ENCODE assay signal across 2 cellular contexts in the genomic region with DNA sequence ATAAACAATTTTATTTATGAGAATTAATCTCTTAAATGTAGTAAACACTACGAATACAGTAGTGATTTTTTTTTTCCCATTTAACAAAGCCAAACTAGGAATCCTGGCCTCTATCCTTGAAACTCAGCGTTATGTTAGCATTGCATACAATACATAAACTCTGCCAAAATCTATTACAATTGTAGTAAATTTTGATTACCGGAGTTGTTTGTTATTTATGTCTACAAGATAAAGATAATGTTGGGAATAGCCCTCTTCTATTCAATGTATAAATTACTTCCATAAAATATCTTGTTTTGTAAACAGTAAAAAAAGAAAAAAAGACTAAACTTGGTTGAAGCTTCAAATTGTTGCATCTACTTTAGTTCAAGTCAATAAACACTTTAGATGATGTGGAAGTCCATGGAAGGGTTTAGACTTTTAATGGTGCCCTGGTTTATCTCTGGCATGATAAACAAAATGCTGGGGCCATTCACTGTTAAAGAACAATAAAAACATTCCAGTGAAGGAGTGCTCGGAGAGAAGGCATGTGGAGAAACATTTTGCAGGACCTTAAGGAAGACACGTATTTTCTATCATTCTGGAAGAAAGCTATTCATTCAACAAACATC.
TF ChIP-seq lines count a peak whose summit lies in the region.

No MANE protein-coding gene starts in this region.

TF ChIP-seq in HCT116, 20 proteins besides CTCF, POLR2A, EP300 and RAD21:
- TF ChIP-seq EZH2 (IDR thresholded peaks at IDR 0.05) (no peak), JUND (IDR thresholded peaks at IDR 0.05) (no peak), ZFX (IDR thresholded peaks at IDR 0.05) (no peak), SIN3A (IDR thresholded peaks at IDR 0.05; ENCODE audit: low read depth) (no peak), CBX3 (IDR thresholded peaks at IDR 0.05; ENCODE audit: low read depth) (no peak), CEBPB (IDR thresholded peaks at IDR 0.05; ENCODE audit: low read depth) (no peak), POLR2AphosphoS5 (IDR thresholded peaks at IDR 0.05; ENCODE audit: low read depth, low read length) (no peak), ZNF274 (IDR thresholded peaks at IDR 0.05; ENCODE audit: low read depth, low read length) (no peak), SP1 (IDR thresholded peaks at IDR 0.05; ENCODE audit: low read depth) (no peak), YY1 (IDR thresholded peaks at IDR 0.05; ENCODE audit: extremely low read depth, insufficient replicate concordance, low read depth, low read length) (no peak), FOSL1 (IDR thresholded peaks at IDR 0.05; ENCODE audit: low read depth) (no peak), ELF1 (IDR thresholded peaks at IDR 0.05; ENCODE audit: borderline replicate concordance, low read depth) (no peak)
- TF ChIP-seq, protein P1, sequence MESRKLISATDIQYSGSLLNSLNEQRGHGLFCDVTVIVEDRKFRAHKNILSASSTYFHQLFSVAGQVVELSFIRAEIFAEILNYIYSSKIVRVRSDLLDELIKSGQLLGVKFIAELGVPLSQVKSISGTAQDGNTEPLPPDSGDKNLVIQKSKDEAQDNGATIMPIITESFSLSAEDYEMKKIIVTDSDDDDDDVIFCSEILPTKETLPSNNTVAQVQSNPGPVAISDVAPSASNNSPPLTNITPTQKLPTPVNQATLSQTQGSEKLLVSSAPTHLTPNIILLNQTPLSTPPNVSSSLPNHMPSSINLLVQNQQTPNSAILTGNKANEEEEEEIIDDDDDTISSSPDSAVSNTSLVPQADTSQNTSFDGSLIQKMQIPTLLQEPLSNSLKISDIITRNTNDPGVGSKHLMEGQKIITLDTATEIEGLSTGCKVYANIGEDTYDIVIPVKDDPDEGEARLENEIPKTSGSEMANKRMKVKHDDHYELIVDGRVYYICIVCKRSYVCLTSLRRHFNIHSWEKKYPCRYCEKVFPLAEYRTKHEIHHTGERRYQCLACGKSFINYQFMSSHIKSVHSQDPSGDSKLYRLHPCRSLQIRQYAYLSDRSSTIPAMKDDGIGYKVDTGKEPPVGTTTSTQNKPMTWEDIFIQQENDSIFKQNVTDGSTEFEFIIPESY (IDR thresholded peaks at IDR 0.05; ENCODE audit: extremely low read depth, insufficient replicate concordance, low read length) = no peak
- TF ChIP-seq, protein P2, sequence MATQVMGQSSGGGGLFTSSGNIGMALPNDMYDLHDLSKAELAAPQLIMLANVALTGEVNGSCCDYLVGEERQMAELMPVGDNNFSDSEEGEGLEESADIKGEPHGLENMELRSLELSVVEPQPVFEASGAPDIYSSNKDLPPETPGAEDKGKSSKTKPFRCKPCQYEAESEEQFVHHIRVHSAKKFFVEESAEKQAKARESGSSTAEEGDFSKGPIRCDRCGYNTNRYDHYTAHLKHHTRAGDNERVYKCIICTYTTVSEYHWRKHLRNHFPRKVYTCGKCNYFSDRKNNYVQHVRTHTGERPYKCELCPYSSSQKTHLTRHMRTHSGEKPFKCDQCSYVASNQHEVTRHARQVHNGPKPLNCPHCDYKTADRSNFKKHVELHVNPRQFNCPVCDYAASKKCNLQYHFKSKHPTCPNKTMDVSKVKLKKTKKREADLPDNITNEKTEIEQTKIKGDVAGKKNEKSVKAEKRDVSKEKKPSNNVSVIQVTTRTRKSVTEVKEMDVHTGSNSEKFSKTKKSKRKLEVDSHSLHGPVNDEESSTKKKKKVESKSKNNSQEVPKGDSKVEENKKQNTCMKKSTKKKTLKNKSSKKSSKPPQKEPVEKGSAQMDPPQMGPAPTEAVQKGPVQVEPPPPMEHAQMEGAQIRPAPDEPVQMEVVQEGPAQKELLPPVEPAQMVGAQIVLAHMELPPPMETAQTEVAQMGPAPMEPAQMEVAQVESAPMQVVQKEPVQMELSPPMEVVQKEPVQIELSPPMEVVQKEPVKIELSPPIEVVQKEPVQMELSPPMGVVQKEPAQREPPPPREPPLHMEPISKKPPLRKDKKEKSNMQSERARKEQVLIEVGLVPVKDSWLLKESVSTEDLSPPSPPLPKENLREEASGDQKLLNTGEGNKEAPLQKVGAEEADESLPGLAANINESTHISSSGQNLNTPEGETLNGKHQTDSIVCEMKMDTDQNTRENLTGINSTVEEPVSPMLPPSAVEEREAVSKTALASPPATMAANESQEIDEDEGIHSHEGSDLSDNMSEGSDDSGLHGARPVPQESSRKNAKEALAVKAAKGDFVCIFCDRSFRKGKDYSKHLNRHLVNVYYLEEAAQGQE (IDR thresholded peaks at IDR 0.05; ENCODE audit: low read depth) = no peak
- TF ChIP-seq, protein P3, sequence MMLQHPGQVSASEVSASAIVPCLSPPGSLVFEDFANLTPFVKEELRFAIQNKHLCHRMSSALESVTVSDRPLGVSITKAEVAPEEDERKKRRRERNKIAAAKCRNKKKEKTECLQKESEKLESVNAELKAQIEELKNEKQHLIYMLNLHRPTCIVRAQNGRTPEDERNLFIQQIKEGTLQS (IDR thresholded peaks at IDR 0.05) = no peak

TF ChIP-seq in H1, 55 proteins besides CTCF, POLR2A, EP300 and RAD21:
- TF ChIP-seq, protein P4, sequence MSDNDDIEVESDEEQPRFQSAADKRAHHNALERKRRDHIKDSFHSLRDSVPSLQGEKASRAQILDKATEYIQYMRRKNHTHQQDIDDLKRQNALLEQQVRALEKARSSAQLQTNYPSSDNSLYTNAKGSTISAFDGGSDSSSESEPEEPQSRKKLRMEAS (IDR thresholded peaks at IDR 0.05) = no peak
- TF ChIP-seq TAF7 (optimal IDR thresholded peaks at IDR 0.05; ENCODE audit: borderline replicate concordance, low read depth, low read length) (no peak), TBP (IDR thresholded peaks at IDR 0.05; ENCODE audit: low read depth, low read length) (no peak), CBX5 (IDR thresholded peaks at IDR 0.05; ENCODE audit: low read depth, low read length) (no peak), KDM5A (IDR thresholded peaks at IDR 0.05; ENCODE audit: low read length) (no peak), RBBP5 (IDR thresholded peaks at IDR 0.05; ENCODE audit: borderline replicate concordance, low read depth, low read length) (no peak), NRF1 (IDR thresholded peaks at IDR 0.05; ENCODE audit: low read depth, low read length) (no peak), EGR1 (IDR thresholded peaks at IDR 0.05; ENCODE audit: borderline replicate concordance, low read depth, low read length) (no peak), BACH1 (IDR thresholded peaks at IDR 0.05; ENCODE audit: low read length) (no peak), SP1 (IDR thresholded peaks at IDR 0.05; ENCODE audit: low read depth, low read length) (no peak), SP4 (IDR thresholded peaks at IDR 0.05; ENCODE audit: low read length) (no peak), CREB1 (IDR thresholded peaks at IDR 0.05) (no peak), CTBP2 (IDR thresholded peaks at IDR 0.05; ENCODE audit: borderline replicate concordance, insufficient read depth, insufficient read length, low read length) (no peak), SP2 (IDR thresholded peaks at IDR 0.05; ENCODE audit: low read length) (no peak), KDM4A (IDR thresholded peaks at IDR 0.05; ENCODE audit: low read depth, low read length, severe bottlenecking) (no peak), ASH2L (IDR thresholded peaks at IDR 0.05; ENCODE audit: low read length) (no peak), POLR2AphosphoS5 (IDR thresholded peaks at IDR 0.05; ENCODE audit: low read depth, low read length) (no peak)
- TF ChIP-seq, protein P3 (IDR thresholded peaks at IDR 0.05; ENCODE audit: insufficient read depth, low read depth, low read length) = no peak
- TF ChIP-seq, protein P5, sequence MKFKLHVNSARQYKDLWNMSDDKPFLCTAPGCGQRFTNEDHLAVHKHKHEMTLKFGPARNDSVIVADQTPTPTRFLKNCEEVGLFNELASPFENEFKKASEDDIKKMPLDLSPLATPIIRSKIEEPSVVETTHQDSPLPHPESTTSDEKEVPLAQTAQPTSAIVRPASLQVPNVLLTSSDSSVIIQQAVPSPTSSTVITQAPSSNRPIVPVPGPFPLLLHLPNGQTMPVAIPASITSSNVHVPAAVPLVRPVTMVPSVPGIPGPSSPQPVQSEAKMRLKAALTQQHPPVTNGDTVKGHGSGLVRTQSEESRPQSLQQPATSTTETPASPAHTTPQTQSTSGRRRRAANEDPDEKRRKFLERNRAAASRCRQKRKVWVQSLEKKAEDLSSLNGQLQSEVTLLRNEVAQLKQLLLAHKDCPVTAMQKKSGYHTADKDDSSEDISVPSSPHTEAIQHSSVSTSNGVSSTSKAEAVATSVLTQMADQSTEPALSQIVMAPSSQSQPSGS (IDR thresholded peaks at IDR 0.05; ENCODE audit: low read length) = no peak
- TF ChIP-seq, protein P6, sequence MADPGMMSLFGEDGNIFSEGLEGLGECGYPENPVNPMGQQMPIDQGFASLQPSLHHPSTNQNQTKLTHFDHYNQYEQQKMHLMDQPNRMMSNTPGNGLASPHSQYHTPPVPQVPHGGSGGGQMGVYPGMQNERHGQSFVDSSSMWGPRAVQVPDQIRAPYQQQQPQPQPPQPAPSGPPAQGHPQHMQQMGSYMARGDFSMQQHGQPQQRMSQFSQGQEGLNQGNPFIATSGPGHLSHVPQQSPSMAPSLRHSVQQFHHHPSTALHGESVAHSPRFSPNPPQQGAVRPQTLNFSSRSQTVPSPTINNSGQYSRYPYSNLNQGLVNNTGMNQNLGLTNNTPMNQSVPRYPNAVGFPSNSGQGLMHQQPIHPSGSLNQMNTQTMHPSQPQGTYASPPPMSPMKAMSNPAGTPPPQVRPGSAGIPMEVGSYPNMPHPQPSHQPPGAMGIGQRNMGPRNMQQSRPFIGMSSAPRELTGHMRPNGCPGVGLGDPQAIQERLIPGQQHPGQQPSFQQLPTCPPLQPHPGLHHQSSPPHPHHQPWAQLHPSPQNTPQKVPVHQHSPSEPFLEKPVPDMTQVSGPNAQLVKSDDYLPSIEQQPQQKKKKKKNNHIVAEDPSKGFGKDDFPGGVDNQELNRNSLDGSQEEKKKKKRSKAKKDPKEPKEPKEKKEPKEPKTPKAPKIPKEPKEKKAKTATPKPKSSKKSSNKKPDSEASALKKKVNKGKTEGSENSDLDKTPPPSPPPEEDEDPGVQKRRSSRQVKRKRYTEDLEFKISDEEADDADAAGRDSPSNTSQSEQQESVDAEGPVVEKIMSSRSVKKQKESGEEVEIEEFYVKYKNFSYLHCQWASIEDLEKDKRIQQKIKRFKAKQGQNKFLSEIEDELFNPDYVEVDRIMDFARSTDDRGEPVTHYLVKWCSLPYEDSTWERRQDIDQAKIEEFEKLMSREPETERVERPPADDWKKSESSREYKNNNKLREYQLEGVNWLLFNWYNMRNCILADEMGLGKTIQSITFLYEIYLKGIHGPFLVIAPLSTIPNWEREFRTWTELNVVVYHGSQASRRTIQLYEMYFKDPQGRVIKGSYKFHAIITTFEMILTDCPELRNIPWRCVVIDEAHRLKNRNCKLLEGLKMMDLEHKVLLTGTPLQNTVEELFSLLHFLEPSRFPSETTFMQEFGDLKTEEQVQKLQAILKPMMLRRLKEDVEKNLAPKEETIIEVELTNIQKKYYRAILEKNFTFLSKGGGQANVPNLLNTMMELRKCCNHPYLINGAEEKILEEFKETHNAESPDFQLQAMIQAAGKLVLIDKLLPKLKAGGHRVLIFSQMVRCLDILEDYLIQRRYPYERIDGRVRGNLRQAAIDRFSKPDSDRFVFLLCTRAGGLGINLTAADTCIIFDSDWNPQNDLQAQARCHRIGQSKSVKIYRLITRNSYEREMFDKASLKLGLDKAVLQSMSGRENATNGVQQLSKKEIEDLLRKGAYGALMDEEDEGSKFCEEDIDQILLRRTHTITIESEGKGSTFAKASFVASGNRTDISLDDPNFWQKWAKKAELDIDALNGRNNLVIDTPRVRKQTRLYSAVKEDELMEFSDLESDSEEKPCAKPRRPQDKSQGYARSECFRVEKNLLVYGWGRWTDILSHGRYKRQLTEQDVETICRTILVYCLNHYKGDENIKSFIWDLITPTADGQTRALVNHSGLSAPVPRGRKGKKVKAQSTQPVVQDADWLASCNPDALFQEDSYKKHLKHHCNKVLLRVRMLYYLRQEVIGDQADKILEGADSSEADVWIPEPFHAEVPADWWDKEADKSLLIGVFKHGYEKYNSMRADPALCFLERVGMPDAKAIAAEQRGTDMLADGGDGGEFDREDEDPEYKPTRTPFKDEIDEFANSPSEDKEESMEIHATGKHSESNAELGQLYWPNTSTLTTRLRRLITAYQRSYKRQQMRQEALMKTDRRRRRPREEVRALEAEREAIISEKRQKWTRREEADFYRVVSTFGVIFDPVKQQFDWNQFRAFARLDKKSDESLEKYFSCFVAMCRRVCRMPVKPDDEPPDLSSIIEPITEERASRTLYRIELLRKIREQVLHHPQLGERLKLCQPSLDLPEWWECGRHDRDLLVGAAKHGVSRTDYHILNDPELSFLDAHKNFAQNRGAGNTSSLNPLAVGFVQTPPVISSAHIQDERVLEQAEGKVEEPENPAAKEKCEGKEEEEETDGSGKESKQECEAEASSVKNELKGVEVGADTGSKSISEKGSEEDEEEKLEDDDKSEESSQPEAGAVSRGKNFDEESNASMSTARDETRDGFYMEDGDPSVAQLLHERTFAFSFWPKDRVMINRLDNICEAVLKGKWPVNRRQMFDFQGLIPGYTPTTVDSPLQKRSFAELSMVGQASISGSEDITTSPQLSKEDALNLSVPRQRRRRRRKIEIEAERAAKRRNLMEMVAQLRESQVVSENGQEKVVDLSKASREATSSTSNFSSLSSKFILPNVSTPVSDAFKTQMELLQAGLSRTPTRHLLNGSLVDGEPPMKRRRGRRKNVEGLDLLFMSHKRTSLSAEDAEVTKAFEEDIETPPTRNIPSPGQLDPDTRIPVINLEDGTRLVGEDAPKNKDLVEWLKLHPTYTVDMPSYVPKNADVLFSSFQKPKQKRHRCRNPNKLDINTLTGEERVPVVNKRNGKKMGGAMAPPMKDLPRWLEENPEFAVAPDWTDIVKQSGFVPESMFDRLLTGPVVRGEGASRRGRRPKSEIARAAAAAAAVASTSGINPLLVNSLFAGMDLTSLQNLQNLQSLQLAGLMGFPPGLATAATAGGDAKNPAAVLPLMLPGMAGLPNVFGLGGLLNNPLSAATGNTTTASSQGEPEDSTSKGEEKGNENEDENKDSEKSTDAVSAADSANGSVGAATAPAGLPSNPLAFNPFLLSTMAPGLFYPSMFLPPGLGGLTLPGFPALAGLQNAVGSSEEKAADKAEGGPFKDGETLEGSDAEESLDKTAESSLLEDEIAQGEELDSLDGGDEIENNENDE (IDR thresholded peaks at IDR 0.05; ENCODE audit: insufficient replicate concordance, low read length) = no peak
